8 cellular contexts compared by ENCODE assay signal in the genomic region with DNA sequence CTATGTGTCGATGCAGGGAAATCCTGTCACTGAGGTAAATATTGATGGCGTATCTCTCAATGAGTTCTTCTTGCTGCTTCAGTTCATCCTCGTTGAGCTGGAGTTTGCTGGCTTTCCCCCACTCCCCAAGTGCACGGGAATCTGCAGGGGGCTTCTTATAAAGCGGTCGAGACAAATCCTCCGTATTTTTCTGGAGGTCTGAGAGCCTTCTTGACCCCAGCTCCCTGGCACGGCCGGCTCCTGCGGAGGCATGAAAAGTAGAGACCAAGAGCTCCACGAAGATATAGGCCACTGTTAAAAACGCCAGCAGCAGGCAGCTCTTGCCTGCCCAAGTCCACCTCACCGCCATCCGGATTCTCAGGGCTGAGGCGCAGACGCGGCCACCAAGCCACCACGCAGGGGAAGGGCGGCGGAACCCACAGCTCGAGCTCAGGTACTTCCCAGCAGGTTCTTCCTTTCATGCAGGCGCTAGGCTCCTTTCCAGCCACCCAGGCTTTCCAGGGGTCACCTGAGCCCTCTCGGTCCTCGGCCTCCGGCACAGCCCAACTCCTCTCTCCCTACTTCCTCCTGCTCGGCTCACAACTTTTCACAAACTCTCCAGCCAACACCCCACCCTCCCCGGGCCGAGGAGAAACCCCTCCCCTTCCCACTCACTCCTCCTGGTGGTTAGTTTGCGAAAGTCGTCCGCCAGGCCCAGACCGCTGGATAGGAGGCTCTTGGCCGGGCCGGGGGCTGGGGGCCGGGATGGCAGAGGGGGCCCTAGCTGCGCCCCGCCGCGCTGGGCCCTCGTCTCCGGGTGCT. TPM values are rescaled to one million over a fixed set of nuclear protein-coding genes. Genes with fewer than 3 reads are reported as not detected.
A peak's percentile ranks its signal among the peaks of the same experiment; 100 is the strongest.
DNase-seq lines count a peak whose midpoint lies in the region; ATAC-seq and TF ChIP-seq lines count a peak whose summit lies in the region.

A gene (minus strand): TSS at position 596 of the 801 bp plus-strand sequence. CDS start 247 bp downstream, at position 349.

- H2AFZ ChIP-seq in PC-3 (ENCODE audit: low read length) = peak within 1 kb of the TSS; percentile 84

- no peaks in the 10 kb centered on the region for H3K27me3 Mint-ChIP-seq in activated T-cell treated with anti-CD3 and anti-CD28 coated beads, Interleukin-2, amount 50 U/mL, for 24 hours

- H3K27ac ChIP-seq in PC-3 (ENCODE audit: low read length) (peak within 1 kb of the TSS; percentile 81), muscle layer of duodenum (ENCODE audit: low read length) (peak within 1 kb of the TSS; percentile 94)

- H3F3A ChIP-seq in PC-3 (ENCODE audit: low read length, unreplicated experiment) = no peaks in the 10 kb centered on the region

- H3K4me1 Mint-ChIP-seq in activated T-cell treated with anti-CD3 and anti-CD28 coated beads, Interleukin-2, amount 50 U/mL, for 24 hours (ENCODE audit: low read depth) = peaks cover 58% of the 10 kb centered on the region

- peak within 1 kb of the TSS; percentile 93 for H3K4me3 Mint-ChIP-seq in activated T-cell treated with anti-CD3 and anti-CD28 coated beads, Interleukin-2, amount 50 U/mL, for 24 hours

- H3K4me3 ChIP-seq in PC-3 (ENCODE audit: low read length) (peak within 1 kb of the TSS; percentile 91), muscle layer of duodenum (ENCODE audit: low read depth in 1 of 2, low read length in 2 of 2) (peak within 1 kb of the TSS; percentile 93 to 97)

- TF ChIP-seq CTCF in PC-3 (conservative IDR thresholded peaks at IDR 0.05; ENCODE audit: low read depth, low read length) = peak; percentile 75

- CTCF ChIA-PET in PC-3 (lab: Charles Lee) = interaction anchor here (0.6 kb wide), 1 partner anchor 466 kb away, joined by 4 read pairs; no protein-coding TSS in a partner anchor

- H3K27ac Mint-ChIP-seq in activated T-cell treated with anti-CD3 and anti-CD28 coated beads, Interleukin-2, amount 50 U/mL, for 24 hours = peak within 1 kb of the TSS; percentile 97

- H3K79me2 ChIP-seq in PC-3 (ENCODE audit: low read length) = peaks cover 67% of the 10 kb centered on the region

- peak within 1 kb of the TSS; percentile 78 for H3K4me2 ChIP-seq in PC-3 (ENCODE audit: low read length)

- TSS peak; percentile 52 for BruUV-seq in PC-3 (replicated peaks; lab: Mats Ljungman, UMichigan)

- ATAC-seq in GM19397 (IDR thresholded peaks at IDR 0.05; ENCODE audit: unreplicated experiment) (peak; percentile 77), HG03565 (IDR thresholded peaks at IDR 0.05; ENCODE audit: unreplicated experiment) (peak; percentile 62), PC-3 (peak; percentile 69), esophagus mucosa (peak; percentile 94)

- no peaks in the 10 kb centered on the region for H3K27me3 ChIP-seq in PC-3 (ENCODE audit: low read length)
- no peaks in the 10 kb centered on the region for H3K27me3 ChIP-seq in muscle layer of duodenum (ENCODE audit: low read depth, low read length)

- peak within 1 kb of the TSS; percentile 81 for H3K9ac ChIP-seq in PC-3 (ENCODE audit: low read length)

- H3K9me3 Mint-ChIP-seq in activated T-cell treated with anti-CD3 and anti-CD28 coated beads, Interleukin-2, amount 50 U/mL, for 24 hours = no peaks in the 10 kb centered on the region

- peak; percentile 48 for DNase-seq in COR-L47 (lab: John Stamatoyannopoulos, UW)
- DNase-seq in PC-3 = peak; percentile 90
- DNase-seq in activated T-cell treated with anti-CD3 and anti-CD28 coated beads, Interleukin-2, amount 50 U/mL, for 24 hours = peak; percentile 83
- peak; percentile 61 to 65 for DNase-seq in stimulated activated CD8-positive, alpha-beta memory T cell treated with anti-CD3 and anti-CD28 coated beads, Interleukin-7, amount 100 ng/mL, for 4 hours (ENCODE audit: low read depth in 2 of 2)

- H3K36me3 ChIP-seq in PC-3 (ENCODE audit: low read depth, low read length) (peaks cover 13% of the 10 kb centered on the region; the same call in 1 of the 2 replicates), muscle layer of duodenum (ENCODE audit: control insufficient read depth in 1 of 2, insufficient read depth in 2 of 2, low read length in 2 of 2) (no peaks in the 10 kb centered on the region)

- POLR2A ChIA-PET in PC-3 (lab: Charles Lee; ENCODE audit: unreplicated experiment) = no interaction called here

- H3K4me1 ChIP-seq in PC-3 (ENCODE audit: insufficient read depth, low read length) (peaks cover 51% of the 10 kb centered on the region), muscle layer of duodenum (ENCODE audit: control insufficient read depth in 1 of 2, insufficient read depth in 2 of 2, low read length in 2 of 2) (peaks cover 21 to 35% of the 10 kb centered on the region in 2 donors)

- intact Hi-C loops in PC-3 (cut with micrococcal nuclease) = loop anchor here (1.0 to 10.0 kb wide), 5 partner anchors 49 to 300 kb away; a partner anchor contains a TSS

- H3K9me3 ChIP-seq in PC-3 (ENCODE audit: low read length) (no peaks in the 10 kb centered on the region), muscle layer of duodenum (ENCODE audit: control insufficient read depth in 1 of 2, low read length in 2 of 2) (no peaks in the 10 kb centered on the region)

- H3K9me2 ChIP-seq in PC-3 (replicated peaks; ENCODE audit: low read length) = no peaks in the 10 kb centered on the region

- peaks cover 51% of the 10 kb centered on the region for H3K36me3 Mint-ChIP-seq in activated T-cell treated with anti-CD3 and anti-CD28 coated beads, Interleukin-2, amount 50 U/mL, for 24 hours (ENCODE audit: low read depth)

- H4K20me1 ChIP-seq in PC-3 (ENCODE audit: low read length) = no peaks in the 10 kb centered on the region

RNA-seq across cellular contexts. Expression of the gene that starts here (rescaled TPM):
- 6.8 and 8.1 TPM in 2 replicates for total RNA-seq in PC-3 (2014; rRNA removed)
- 4.3 TPM for total RNA-seq in esophagus mucosa

Comparison
In these comparisons a context has a peak if more than half of its experiments do, and no peak if none do; other contexts are left out.
1. Peak in every context shown above with its lines: DNase-seq, ATAC-seq, H3K4me3 ChIP-seq and H3K27ac ChIP-seq.